In genomic region chr13:60170414-60170813, GRCh38 we compare ENCODE assay signal across 1 cellular context.
A peak's percentile ranks its signal among the peaks of the same experiment; 100 is the strongest.
TF ChIP-seq lines count a peak whose summit lies in the region.

No MANE protein-coding gene starts in this region.

TF ChIP-seq in K562, 482 proteins besides CTCF, POLR2A, EP300 and RAD21 (continued from another document):
- TF ChIP-seq, protein P1, sequence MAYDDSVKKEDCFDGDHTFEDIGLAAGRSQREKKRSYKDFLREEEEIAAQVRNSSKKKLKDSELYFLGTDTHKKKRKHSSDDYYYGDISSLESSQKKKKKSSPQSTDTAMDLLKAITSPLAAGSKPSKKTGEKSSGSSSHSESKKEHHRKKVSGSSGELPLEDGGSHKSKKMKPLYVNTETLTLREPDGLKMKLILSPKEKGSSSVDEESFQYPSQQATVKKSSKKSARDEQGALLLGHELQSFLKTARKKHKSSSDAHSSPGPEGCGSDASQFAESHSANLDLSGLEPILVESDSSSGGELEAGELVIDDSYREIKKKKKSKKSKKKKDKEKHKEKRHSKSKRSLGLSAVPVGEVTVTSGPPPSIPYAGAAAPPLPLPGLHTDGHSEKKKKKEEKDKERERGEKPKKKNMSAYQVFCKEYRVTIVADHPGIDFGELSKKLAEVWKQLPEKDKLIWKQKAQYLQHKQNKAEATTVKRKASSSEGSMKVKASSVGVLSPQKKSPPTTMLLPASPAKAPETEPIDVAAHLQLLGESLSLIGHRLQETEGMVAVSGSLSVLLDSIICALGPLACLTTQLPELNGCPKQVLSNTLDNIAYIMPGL (CRISPR knock-in tag; IDR thresholded peaks at IDR 0.05) = no peak
- TF ChIP-seq ESRRA (IDR thresholded peaks at IDR 0.05; ENCODE audit: borderline replicate concordance, low read depth) = peak; percentile 93
- TF ChIP-seq MIER1 (IDR thresholded peaks at IDR 0.05; ENCODE audit: low read depth) = no peak
- no peak for TF ChIP-seq HDAC3 (IDR thresholded peaks at IDR 0.05; ENCODE audit: borderline replicate concordance, partially characterized antibody)
